ENCODE assay signal across 13 cellular contexts in genomic region chr12:47022296-47022695, GRCh38. TPM values are rescaled to one million over a fixed set of nuclear protein-coding genes. Genes with fewer than 3 reads are reported as not detected.
DNase-seq lines count a peak whose midpoint lies in the region; ATAC-seq and TF ChIP-seq lines count a peak whose summit lies in the region.
"Had no signal": no experiment of that assay in that cellular context is flagged by ENCODE, and none has a peak within 500 bp of the region (broad histone marks: within the 10 kb centered on the region; RNA-seq: fewer than 3 reads in every experiment).

No MANE protein-coding gene starts in this region.

- 42 to 44% methylated on average over 2 of the region's 2 CpGs for WGBS in transverse colon (ENCODE audit: low coverage in 1 of 2), 2 donors

- no peak overlapping the region for H3K4me3 ChIP-seq in transverse colon
- H3K4me3 ChIP-seq: cardiac muscle cell had no signal

- no peak overlapping the region for H3K27ac ChIP-seq in transverse colon
- H3K27ac ChIP-seq: cardiac muscle cell had no signal

- in situ Hi-C loops in transverse colon (cut with MboI; ENCODE audit: low pct_ligation_motif_present in 1 of 4, low pct_unique_long_range_greater_than_20kb in 1 of 4, low sequenced_read_pairs in 3 of 4) = loop anchor here (10.0 to 25.0 kb wide), 2 partner anchors 677 to 685 kb away; no protein-coding TSS in a partner anchor

- TF ChIP-seq EP300 in transverse colon (IDR thresholded peaks at IDR 0.05; ENCODE audit: low read depth) = no peak

- no peak for TF ChIP-seq POLR2A in transverse colon (IDR thresholded peaks at IDR 0.05)

- no peaks in the 10 kb centered on the region for H3K9me3 ChIP-seq in transverse colon

- H3K27me3 ChIP-seq in transverse colon = peaks cover 4% of the 10 kb centered on the region
- H3K27me3 ChIP-seq: cardiac muscle cell had no signal

- peak; percentile 38 for ATAC-seq in omental fat pad (ENCODE audit: low FRiP score)
- ATAC-seq: T-helper 17 cell had no signal

- no peaks in the 10 kb centered on the region for H3K36me3 ChIP-seq in transverse colon
- H3K36me3 ChIP-seq: cardiac muscle cell had no signal

- TF ChIP-seq CTCF in omental fat pad (IDR thresholded peaks at IDR 0.05) (no peak), transverse colon (IDR thresholded peaks at IDR 0.05) (no peak)

- DNase-seq in ELR (ENCODE audit: low read depth) (peak; percentile 92), RKO (ENCODE audit: low spot score) (peak; percentile 66), dermis blood vessel endothelial cell (peak; percentile 54), omental fat pad (ENCODE audit: low spot score) (no peak), SIG-M5 (lab: John Stamatoyannopoulos, UW) (no peak), transverse colon (no peak), activated gamma-delta T cell (lab: John Stamatoyannopoulos, UW) (no peak)
- no peak for DNase-seq in NK-92 treated with Interleukin-12 subunit alpha and Interleukin-12 subunit beta, amount 100 ng/mL, for 24 hours (lab: John Stamatoyannopoulos, UW)
- DNase-seq: activated CD4-positive, alpha-beta T cell treated with anti-CD3 and anti-CD28 coated beads, Interleukin-2, amount 50 U/mL, for 4 hours; activated effector memory CD4-positive, alpha-beta T cell treated with Interleukin-2 at 50 U/mL for 16 hours; NCI-H2171 treated with DMSO at 0.1 percent for 48 hours; T-helper 17 cell had no signal

- no peaks in the 10 kb centered on the region for H3K4me1 ChIP-seq in transverse colon

- intact Hi-C loops in transverse colon (cut with DNase I; ENCODE audit: low total_unique reads) = no loop called here

RNA-seq across cellular contexts. Expression of gene PCED1B, which starts 57.1 kb away (rescaled TPM):
- total RNA-seq in dermis blood vessel endothelial cell = 0.19 and 0.51 TPM in 2 replicates
- total RNA-seq in omental fat pad = 1 to 10 TPM; 1.9 to 5.7 (median 3.8) TPM
- 10 to 100 TPM in 1 of 4 donors, 1 to 10 TPM in 2, not detected in 1; 2.7 to 52.0 (median 3.0) TPM for total RNA-seq in transverse colon

RNA-seq across cellular contexts. Expression of gene AMIGO2, which starts 57.5 kb away (rescaled TPM):
- 4.2 and 4.8 TPM in 2 replicates for total RNA-seq in dermis blood vessel endothelial cell
- total RNA-seq in omental fat pad = 10 to 100 TPM in 2 of 4 donors, 1 to 10 TPM in 2; 5.8 to 17.8 (median 13.4) TPM
- 1 to 10 TPM; 4.5 to 6.7 (median 6.6) TPM for total RNA-seq in transverse colon

Comparison
In these comparisons a context has a peak if more than half of its experiments do, and no peak if none do; other contexts are left out.
1. DNase-seq: peak in ELR (single experiment), RKO (single experiment) and dermis blood vessel endothelial cell (single experiment); none in omental fat pad (single experiment), NK-92 treated with Interleukin-12 subunit alpha and Interleukin-12 subunit beta, amount 100 ng/mL, for 24 hours (single experiment), SIG-M5 (single experiment), transverse colon (single experiment) and activated gamma-delta T cell (single experiment).